In the genomic region with DNA sequence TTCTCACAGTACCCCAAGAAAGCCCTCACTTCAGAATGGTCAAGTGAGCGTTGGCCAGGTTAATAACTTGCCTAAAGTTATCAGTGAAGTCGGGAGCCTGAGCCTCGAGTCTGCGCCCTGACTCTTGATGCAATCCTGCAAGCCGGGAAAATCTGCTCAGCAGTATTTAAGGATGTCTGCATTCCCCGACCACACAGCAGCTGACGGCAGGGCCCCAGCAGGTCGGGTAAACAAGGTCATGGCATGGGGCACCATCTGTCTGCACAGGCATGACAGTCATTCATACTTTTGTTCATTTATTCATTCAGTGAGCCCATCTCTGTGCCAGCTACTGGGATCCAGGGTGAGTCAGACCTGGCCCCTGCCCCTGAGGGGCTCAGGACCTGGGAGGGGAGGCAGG, we compare ENCODE assay signal across 22 cellular contexts.
"Had no signal": no experiment of that assay in that cellular context is flagged by ENCODE, and none has a peak within 500 bp of the region (broad histone marks: within the 10 kb centered on the region; RNA-seq: fewer than 3 reads in every experiment).

No MANE protein-coding gene starts in this region.

- H3K27ac Mint-ChIP-seq: activated CD4-positive, alpha-beta T cell treated with anti-CD3 and anti-CD28 coated beads, Interleukin-2, amount 10 ng/mL, durations not matched to agents 7 days and 5 days; activated CD8-positive, alpha-beta memory T cell treated with anti-CD3 and anti-CD28 coated beads, Interleukin-2, amount 10 ng/mL, durations not matched to agents 7 days and 5 days; activated CD8-positive, alpha-beta T cell treated with anti-CD3 and anti-CD28 coated beads for 36 hours; memory B cell; naive B cell had no signal

- ATAC-seq: activated CD8-positive, alpha-beta memory T cell treated with anti-CD3 and anti-CD28 coated beads, Interleukin-2, amount 10 ng/mL, durations not matched to agents 7 days and 5 days; activated CD8-positive, alpha-beta T cell treated with anti-CD3 and anti-CD28 coated beads for 36 hours; heart right ventricle; left colon; stimulated activated naive CD8-positive, alpha-beta T cell treated with anti-CD3 and anti-CD28 coated beads, Interleukin-15, Interleukin-2, amounts not matched to agents 100 U/mL and 50 U/mL, for 24 hours had no signal

- H3K9me3 Mint-ChIP-seq: activated CD4-positive, alpha-beta T cell treated with anti-CD3 and anti-CD28 coated beads, Interleukin-2, amount 10 ng/mL, durations not matched to agents 7 days and 5 days; activated CD8-positive, alpha-beta T cell treated with anti-CD3 and anti-CD28 coated beads for 36 hours; memory B cell; naive B cell; neural crest cell had no signal

- H3K4me1 ChIP-seq: ascending aorta, upper lobe of left lung had no signal

- H3K4me1 Mint-ChIP-seq: neural crest cell had no signal

- H3K4me3 Mint-ChIP-seq: activated CD4-positive, alpha-beta T cell treated with anti-CD3 and anti-CD28 coated beads, Interleukin-2, amount 10 ng/mL, durations not matched to agents 7 days and 5 days; activated CD8-positive, alpha-beta memory T cell treated with anti-CD3 and anti-CD28 coated beads, Interleukin-2, amount 10 ng/mL, durations not matched to agents 7 days and 5 days; activated CD8-positive, alpha-beta T cell treated with anti-CD3 and anti-CD28 coated beads for 36 hours; memory B cell; naive B cell; neural crest cell had no signal

- H3K36me3 Mint-ChIP-seq: activated CD8-positive, alpha-beta memory T cell treated with anti-CD3 and anti-CD28 coated beads, Interleukin-2, amount 10 ng/mL, durations not matched to agents 7 days and 5 days; memory B cell; naive B cell had no signal

- H3K9me3 ChIP-seq: ascending aorta, heart right ventricle, upper lobe of left lung had no signal

- H3K27ac ChIP-seq: ascending aorta, brain microvascular endothelial cell, heart right ventricle, upper lobe of left lung, VCaP had no signal

- DNase-seq: activated CD4-positive, alpha-beta T cell treated with anti-CD3 and anti-CD28 coated beads, Interleukin-2, amount 10 ng/mL, durations not matched to agents 7 days and 5 days; activated CD4-positive, CD25-positive, alpha-beta regulatory T cell treated with anti-CD3 and anti-CD28 coated beads, Interleukin-2, amount 50 U/mL, for 72 hours; activated CD8-positive, alpha-beta memory T cell treated with anti-CD3 and anti-CD28 coated beads, Interleukin-2, amount 10 ng/mL, durations not matched to agents 7 days and 5 days; activated CD8-positive, alpha-beta T cell treated with anti-CD3 and anti-CD28 coated beads for 36 hours; activated effector memory CD4-positive, alpha-beta T cell treated with anti-CD3 and anti-CD28 coated beads, Interleukin-2, amount 50 U/mL, for 16 hours; activated naive CD4-positive, alpha-beta T cell treated with anti-CD3 and anti-CD28 coated beads, Interleukin-2, amount 50 U/mL, for 16 hours; activated T-cell treated with anti-CD3 and anti-CD28 coated beads for 4 hours; brain microvascular endothelial cell; caudate nucleus; dermis blood vessel endothelial cell; heart right ventricle; islet precursor cell; left colon; naive B cell; stimulated activated CD4-positive, alpha-beta T cell treated with anti-CD3 and anti-CD28 coated beads, Interleukin-12 subunit alpha, Interleukin-12 subunit beta, amount 100 ng/mL, for 4 hours; stimulated activated CD4-positive, alpha-beta T cell treated with anti-CD3 and anti-CD28 coated beads, Interleukin-4, amount 100 ng/mL, for 4 hours; stimulated activated naive CD8-positive, alpha-beta T cell treated with anti-CD3 and anti-CD28 coated beads, Interleukin-15, Interleukin-2, amounts not matched to agents 100 U/mL and 50 U/mL, for 24 hours; upper lobe of left lung had no signal

- H3K4me3 ChIP-seq: ascending aorta, heart right ventricle, upper lobe of left lung had no signal

- H3K27me3 Mint-ChIP-seq: activated CD4-positive, alpha-beta T cell treated with anti-CD3 and anti-CD28 coated beads, Interleukin-2, amount 10 ng/mL, durations not matched to agents 7 days and 5 days; activated CD8-positive, alpha-beta memory T cell treated with anti-CD3 and anti-CD28 coated beads, Interleukin-2, amount 10 ng/mL, durations not matched to agents 7 days and 5 days; activated CD8-positive, alpha-beta T cell treated with anti-CD3 and anti-CD28 coated beads for 36 hours; memory B cell; naive B cell had no signal

- H3K27me3 ChIP-seq: ascending aorta, brain microvascular endothelial cell, heart right ventricle, upper lobe of left lung had no signal
